ENCODE assay signal across 8 cellular contexts in the genomic region with DNA sequence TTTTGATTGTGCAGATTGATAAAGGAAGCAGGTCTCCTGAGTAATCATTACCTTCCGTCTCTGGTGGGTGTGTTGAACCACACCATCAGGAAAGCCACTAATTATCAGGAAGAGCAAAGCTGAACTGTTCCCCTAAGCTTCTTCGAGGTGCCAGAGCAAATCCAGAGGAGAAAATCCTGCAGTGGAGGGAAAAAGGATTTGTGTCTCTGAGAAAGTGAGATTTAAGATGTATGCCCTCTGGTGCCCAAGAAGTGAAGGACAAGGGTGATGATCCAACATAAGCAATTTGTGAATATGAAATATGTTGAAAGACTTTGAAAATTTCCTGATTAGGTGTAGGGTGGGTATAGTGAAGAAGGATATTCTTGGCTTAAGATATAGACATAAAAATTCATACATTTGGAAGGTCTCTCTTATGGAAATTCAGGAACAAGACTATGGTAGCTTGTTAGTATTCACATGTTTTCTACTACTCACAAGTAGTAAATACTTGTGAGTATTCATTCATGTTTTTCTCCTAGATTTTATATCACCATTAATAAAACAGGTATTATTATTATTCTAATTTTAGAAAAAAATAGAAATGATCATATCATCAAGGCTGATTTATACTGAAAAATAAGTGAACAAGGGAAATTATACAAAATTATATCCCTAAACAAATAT. TPM values are rescaled to one million over a fixed set of nuclear protein-coding genes. Genes with fewer than 3 reads are reported as not detected.
DNase-seq lines count a peak whose midpoint lies in the region; ATAC-seq and TF ChIP-seq lines count a peak whose summit lies in the region.

No MANE protein-coding gene starts in this region.

- H3K4me3 ChIP-seq in A673 (ENCODE audit: low read depth, low read length, poor library complexity, severe bottlenecking) (no peak overlapping the region), GM06990 (replicated peaks; ENCODE audit: low read depth, low read length) (no peak overlapping the region), Peyer's patch (peak overlapping the region in 2 of 4 donors; percentile 27 to 32), colonic mucosa (no peak overlapping the region), testis (no peak overlapping the region)

- no peaks in the 10 kb centered on the region for H3K36me3 ChIP-seq in A673 (ENCODE audit: insufficient read depth, low read length, poor library complexity, severe bottlenecking)
- H3K36me3 ChIP-seq in GM06990 (ENCODE audit: control insufficient read depth, insufficient read depth, low read length), result no peaks in the 10 kb centered on the region
- H3K36me3 ChIP-seq in Peyer's patch, result no peaks in the 10 kb centered on the region
- H3K36me3 ChIP-seq in colonic mucosa, result no peaks in the 10 kb centered on the region
- no peaks in the 10 kb centered on the region for H3K36me3 ChIP-seq in testis (ENCODE audit: low read depth, missing control alignments)

- TF ChIP-seq CTCF in A673 (conservative IDR thresholded peaks at IDR 0.05; ENCODE audit: low read depth, low read length), result peak; percentile 85
- TF ChIP-seq CTCF in GM06990 (IDR thresholded peaks at IDR 0.05; ENCODE audit: insufficient read depth, low read length, poor library complexity, severe bottlenecking), result peak; percentile 64
- TF ChIP-seq CTCF in LNCAP (IDR thresholded peaks at IDR 0.05), result peak; percentile 71
- TF ChIP-seq CTCF in Peyer's patch (IDR thresholded peaks at IDR 0.05), result peak in 5 of 6 experiments; percentile 58 to 81 (median 77)
- TF ChIP-seq CTCF in colonic mucosa (IDR thresholded peaks at IDR 0.05), result peak; percentile 62
- peak; percentile 64 to 66 (median 66) for TF ChIP-seq CTCF in testis (IDR thresholded peaks at IDR 0.05)

- no TSS peak for BruUV-seq in A673 (replicated peaks; lab: Mats Ljungman, UMichigan)

- TF ChIP-seq POLR2A in Peyer's patch (IDR thresholded peaks at IDR 0.05), result no peak
- TF ChIP-seq POLR2A in testis (IDR thresholded peaks at IDR 0.05), result no peak

- H3K9me3 ChIP-seq in A673 (ENCODE audit: low read depth, low read length, poor library complexity, severe bottlenecking) (peaks cover 8% of the 10 kb centered on the region), Peyer's patch (no peaks in the 10 kb centered on the region), colonic mucosa (no peaks in the 10 kb centered on the region), testis (no peaks in the 10 kb centered on the region)

- DNase-seq in A673 (ENCODE audit: low spot score) (peak; percentile 84), GM06990 (ENCODE audit: extremely low read depth, insufficient read length) (no peak), Peyer's patch (peak in 1 of 3 donors; percentile 73), colonic mucosa (peak; percentile 48), kidney tubule cell (ENCODE audit: low spot score) (peak; percentile 73), testis (peak; percentile 79)

- CTCF ChIA-PET in A673 (lab: Charles Lee), result interaction anchor here (0.5 to 1.7 kb wide), 9 partner anchors 33 to 193 kb away, joined by 3 to 9 read pairs (median 4); no protein-coding TSS in a partner anchor

- 15 to 33% methylated on average over 2 of the region's 2 CpGs for WGBS in testis, 2 donors

- no peaks in the 10 kb centered on the region for H3K27me3 ChIP-seq in A673 (replicated peaks; ENCODE audit: insufficient read depth, low read depth, low read length, poor library complexity)
- no peaks in the 10 kb centered on the region for H3K27me3 ChIP-seq in GM06990 (replicated peaks; ENCODE audit: control insufficient read depth, insufficient read depth, low read length)
- H3K27me3 ChIP-seq in Peyer's patch, result no peaks in the 10 kb centered on the region
- H3K27me3 ChIP-seq in colonic mucosa, result no peaks in the 10 kb centered on the region
- H3K27me3 ChIP-seq in testis, result no peaks in the 10 kb centered on the region

- peak overlapping the region in 1 of 2 donors; percentile 46 for H3K9ac ChIP-seq in colonic mucosa (ENCODE audit: low read depth in 2 of 2, low read length in 2 of 2)

- ATAC-seq in GM18519 (IDR thresholded peaks at IDR 0.05; ENCODE audit: low FRiP score, unreplicated experiment), result no peak

- H3K4me1 ChIP-seq in A673 (ENCODE audit: insufficient read depth, low read length, poor library complexity, severe bottlenecking) (peaks cover 6% of the 10 kb centered on the region), Peyer's patch (no peaks in the 10 kb centered on the region), colonic mucosa (no peaks in the 10 kb centered on the region), testis (peaks cover 6% of the 10 kb centered on the region)

- intact Hi-C loops in A673 (cut with micrococcal nuclease; ENCODE audit: unreplicated experiment) (loop anchor here (1.0 to 2.0 kb wide), 3 partner anchors 149 to 205 kb away; no protein-coding TSS in a partner anchor), colonic mucosa (cut with DNase I) (loop anchor here (2.0 kb wide), 2 partner anchors 147 to 205 kb away; no protein-coding TSS in a partner anchor), testis (cut with DNase I; ENCODE audit: low total_unique reads) (loop anchor here (10.0 kb wide), 1 partner anchor 203 kb away; no protein-coding TSS in a partner anchor)

- H3K27ac ChIP-seq in A673 (ENCODE audit: low read depth, low read length, poor library complexity, severe bottlenecking) (no peak overlapping the region), Peyer's patch (no peak overlapping the region), colonic mucosa (no peak overlapping the region), testis (no peak overlapping the region)

- POLR2A ChIA-PET in A673 (lab: Charles Lee; ENCODE audit: low non-redundant PET), result no interaction called here

RNA-seq across cellular contexts. Expression of a gene that starts 34.8 kb away (rescaled TPM):
- total RNA-seq in A673 (2021) (51.6 and 51.9 TPM in 2 replicates), Peyer's patch (10 to 100 TPM; 10.9 to 29.7 (median 17.9) TPM), colonic mucosa (10 to 100 TPM; 22.5 to 30.7 TPM), testis (10 to 100 TPM; 21.8 to 27.7 TPM)
- 19.9 TPM for polyA plus RNA-seq in testis (ENCODE audit: insufficient read depth, low read depth, low replicate concordance)

RNA-seq across cellular contexts. Expression of a gene that starts 59.7 kb away (rescaled TPM):
- total RNA-seq in A673 (2021), result 72.9 and 76.8 TPM in 2 replicates
- total RNA-seq in Peyer's patch, result 10 to 100 TPM; 13.8 to 62.7 (median 18.5) TPM
- total RNA-seq in colonic mucosa, result 10 to 100 TPM in 1 of 2 donors, 1 to 10 TPM in 1; 6.8 to 35.8 TPM
- total RNA-seq in testis, result 10 to 100 TPM; 46.5 to 47.0 TPM
- 19.4 TPM for polyA plus RNA-seq in testis (ENCODE audit: insufficient read depth, low read depth, low replicate concordance)
